Comparison of ENCODE assay signal across 12 cellular contexts in the genomic region with DNA sequence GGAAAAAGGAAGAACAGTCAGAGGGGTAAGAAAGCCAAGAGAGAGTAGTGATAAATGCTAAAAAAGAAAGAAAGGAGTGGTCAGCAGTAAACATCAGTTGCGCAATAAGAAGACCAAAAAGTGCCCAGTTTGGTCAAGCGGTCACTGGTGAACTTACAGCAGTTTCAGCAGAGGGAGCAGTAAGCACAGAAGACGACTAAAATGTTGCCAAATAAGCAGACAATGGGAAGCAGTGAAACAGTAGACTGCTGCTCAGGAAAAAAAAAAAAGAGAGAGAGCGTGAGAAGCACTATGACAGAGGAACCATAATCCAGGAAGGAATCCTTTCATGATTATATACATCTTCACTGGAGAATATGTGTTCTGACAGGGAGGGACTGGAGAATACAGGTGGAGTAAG. TPM values are rescaled to one million over a fixed set of nuclear protein-coding genes. Genes with fewer than 3 reads are reported as not detected.
A peak's percentile ranks its signal among the peaks of the same experiment; 100 is the strongest.
DNase-seq lines count a peak whose midpoint lies in the region; ATAC-seq and TF ChIP-seq lines count a peak whose summit lies in the region.
"Had no signal": no experiment of that assay in that cellular context is flagged by ENCODE, and none has a peak within 500 bp of the region (broad histone marks: within the 10 kb centered on the region; RNA-seq: fewer than 3 reads in every experiment).

No MANE protein-coding gene starts in this region.

- H3K4me1 Mint-ChIP-seq in CD4-positive, CD25-positive, alpha-beta regulatory T cell, result peaks cover 0 to 11% (median 5%) of the 10 kb centered on the region in 4 donors

- no peak for TF ChIP-seq POLR2A in prostate gland (IDR thresholded peaks at IDR 0.05)

- H3K4me3 ChIP-seq in CD4-positive, CD25-positive, alpha-beta regulatory T cell (ENCODE audit: low read depth, low read length), result no peak overlapping the region
- H3K4me3 ChIP-seq in astrocyte of the spinal cord (ENCODE audit: low read depth, low read length) (no peak overlapping the region), prostate gland (no peak overlapping the region)
- H3K4me3 ChIP-seq: upper lobe of left lung had no signal

- peaks cover 63% of the 10 kb centered on the region for H3K36me3 Mint-ChIP-seq in CD4-positive, CD25-positive, alpha-beta regulatory T cell

- WGBS in prostate gland, result 37% methylated on average over 4 of the region's 4 CpGs

- H3K27me3 ChIP-seq in CD4-positive, CD25-positive, alpha-beta regulatory T cell (ENCODE audit: control insufficient read depth, insufficient read depth, low read length), result no peaks in the 10 kb centered on the region
- no peaks in the 10 kb centered on the region for H3K27me3 ChIP-seq in prostate gland (replicated peaks; ENCODE audit: insufficient read depth)
- H3K27me3 ChIP-seq: upper lobe of left lung had no signal

- H3K27ac Mint-ChIP-seq in CD4-positive, CD25-positive, alpha-beta regulatory T cell, result peak overlapping the region in 2 of 3 donors; percentile 5 to 75

- no peak overlapping the region for H3K4me3 Mint-ChIP-seq in CD4-positive, CD25-positive, alpha-beta regulatory T cell

- no peak overlapping the region for H3K27ac ChIP-seq in CD4-positive, CD25-positive, alpha-beta regulatory T cell (ENCODE audit: insufficient read depth, low read length, poor library complexity, severe bottlenecking)
- peak overlapping the region in 1 of 2 donors; percentile 45 for H3K27ac ChIP-seq in prostate gland
- H3K27ac ChIP-seq: upper lobe of left lung had no signal

- DNase-seq in CD4-positive, CD25-positive, alpha-beta regulatory T cell, result no peak
- peak; percentile 35 for DNase-seq in astrocyte of the spinal cord (ENCODE audit: low read depth, low spot score)
- DNase-seq in glomerular visceral epithelial cell (ENCODE audit: extremely low spot score), result peak; percentile 4
- no peak for DNase-seq in prostate gland (ENCODE audit: low spot score)
- DNase-seq in mesenteric fat pad (ENCODE audit: low spot score), result no peak
- DNase-seq in NCI-H345 treated with DMSO at 0.1 percent for 48 hours (lab: John Stamatoyannopoulos, UW; ENCODE audit: unreplicated experiment), result no peak
- DNase-seq: activated CD8-positive, alpha-beta memory T cell treated with anti-CD3 and anti-CD28 coated beads, Interleukin-2, amount 50 U/mL, for 4 hours; COR-L47; stimulated activated CD4-positive, alpha-beta T cell treated with anti-CD3 and anti-CD28 coated beads, Interleukin-2, amount 100 ng/mL, for 48 hours; upper lobe of left lung had no signal

- H3K9me3 Mint-ChIP-seq in CD4-positive, CD25-positive, alpha-beta regulatory T cell, result peaks cover 0 to 1% (median 0%) of the 10 kb centered on the region in 7 donors

- H3K4me1 ChIP-seq in CD4-positive, CD25-positive, alpha-beta regulatory T cell (ENCODE audit: control insufficient read depth, insufficient read depth, low read length, poor library complexity, severe bottlenecking), result no peaks in the 10 kb centered on the region
- no peaks in the 10 kb centered on the region for H3K4me1 ChIP-seq in prostate gland (replicated peaks)

- H3K9me3 ChIP-seq in CD4-positive, CD25-positive, alpha-beta regulatory T cell (ENCODE audit: control insufficient read depth in 2 of 2, low read length in 2 of 2), result no peaks in the 10 kb centered on the region
- no peaks in the 10 kb centered on the region for H3K9me3 ChIP-seq in prostate gland
- H3K9me3 ChIP-seq: upper lobe of left lung had no signal

- peaks cover 72% of the 10 kb centered on the region for H3K36me3 ChIP-seq in CD4-positive, CD25-positive, alpha-beta regulatory T cell (ENCODE audit: control insufficient read depth, insufficient read depth, low read length)
- H3K36me3 ChIP-seq in prostate gland, result no peaks in the 10 kb centered on the region

- TF ChIP-seq CTCF in astrocyte of the spinal cord (IDR thresholded peaks at IDR 0.05; ENCODE audit: low read depth, low read length), result peak; percentile 14
- TF ChIP-seq CTCF in prostate gland (IDR thresholded peaks at IDR 0.05), result peak in 3 of 4 experiments; percentile 8 to 30 (median 13)

- no peaks in the 10 kb centered on the region for H3K27me3 Mint-ChIP-seq in CD4-positive, CD25-positive, alpha-beta regulatory T cell

- no peak for ATAC-seq in CD4-positive, CD25-positive, alpha-beta regulatory T cell (ENCODE audit: low read depth in 2 of 2)
- no peak for ATAC-seq in GM18867 (IDR thresholded peaks at IDR 0.05; ENCODE audit: unreplicated experiment)
- no peak for ATAC-seq in GM18520 (IDR thresholded peaks at IDR 0.05; ENCODE audit: unreplicated experiment)

- intact Hi-C loops in prostate gland (cut with DNase I), result loop anchor here (2.0 kb wide), 1 partner anchor 217 kb away; no protein-coding TSS in a partner anchor

- in situ Hi-C loops in astrocyte of the spinal cord (cut with HindIII; ENCODE audit: low sequenced_read_pairs), result no loop called here

RNA-seq across cellular contexts. Expression of a gene that starts 45.8 kb away (rescaled TPM):
- 32.9 TPM for total RNA-seq in CD4-positive, CD25-positive, alpha-beta regulatory T cell
- 10 to 100 TPM; 38.2 to 52.5 (median 49.4) TPM for polyA plus RNA-seq in CD4-positive, CD25-positive, alpha-beta regulatory T cell
- total RNA-seq in prostate gland, result 10 to 100 TPM; 42.8 to 52.9 TPM
- total RNA-seq in mesenteric fat pad, result 76.0 TPM

Comparison
In these comparisons a context has a peak if more than half of its experiments do, and no peak if none do; other contexts are left out.
1. DNase-seq: peak in astrocyte of the spinal cord (single experiment) and glomerular visceral epithelial cell (single experiment); none in CD4-positive, CD25-positive, alpha-beta regulatory T cell (0 of 3), prostate gland (single experiment), mesenteric fat pad (single experiment) and NCI-H345 treated with DMSO at 0.1 percent for 48 hours (single experiment).